ENCODE assay signal across 15 cellular contexts in genomic region chr5:135393229-135393628, GRCh38. TPM values are rescaled to one million over a fixed set of nuclear protein-coding genes. Genes with fewer than 3 reads are reported as not detected.
A peak's percentile ranks its signal among the peaks of the same experiment; 100 is the strongest.
DNase-seq lines count a peak whose midpoint lies in the region.
"Had no signal": no experiment of that assay in that cellular context is flagged by ENCODE, and none has a peak within 500 bp of the region (broad histone marks: within the 10 kb centered on the region; RNA-seq: fewer than 3 reads in every experiment).

No MANE protein-coding gene starts in this region.

- no peak overlapping the region for H3K4me3 ChIP-seq in skeletal muscle tissue (ENCODE audit: low read length in 3 of 3)
- H3K4me3 ChIP-seq: coronary artery, thyroid gland had no signal

- peaks cover 40% of the 10 kb centered on the region for H3K36me3 Mint-ChIP-seq in T-helper 2 cell treated with Interferon-gamma antibody and Interleukin-4, amounts not matched to agents 5 μg/mL and 100 μg/mL, for 36 hours (ENCODE audit: low read depth)

- H3K4me1 ChIP-seq in skeletal muscle tissue (ENCODE audit: control insufficient read depth in 3 of 3, insufficient read depth in 3 of 3, low read length in 3 of 3) = peaks cover 49 to 84% (median 57%) of the 10 kb centered on the region in 3 donors

- no peaks in the 10 kb centered on the region for H3K9me3 ChIP-seq in skeletal muscle tissue (ENCODE audit: control insufficient read depth in 3 of 3, low read length in 3 of 3)
- H3K9me3 ChIP-seq: thyroid gland had no signal

- no peaks in the 10 kb centered on the region for H3K27me3 ChIP-seq in skeletal muscle tissue (ENCODE audit: control insufficient read depth in 3 of 3, insufficient read depth in 3 of 3, low read length in 3 of 3)
- H3K27me3 ChIP-seq: thyroid gland had no signal

- no peaks in the 10 kb centered on the region for H3K9me3 Mint-ChIP-seq in T-helper 2 cell treated with Interferon-gamma antibody and Interleukin-4, amounts not matched to agents 5 μg/mL and 100 μg/mL, for 36 hours

- H3K36me3 ChIP-seq in skeletal muscle tissue (ENCODE audit: control insufficient read depth in 3 of 3, insufficient read depth in 3 of 3, low read length in 3 of 3) = peaks cover 5 to 9% (median 7%) of the 10 kb centered on the region in 3 donors

- H3K4me1 Mint-ChIP-seq in T-helper 2 cell treated with Interferon-gamma antibody and Interleukin-4, amounts not matched to agents 5 μg/mL and 100 μg/mL, for 36 hours (ENCODE audit: low read depth) = peaks cover 64% of the 10 kb centered on the region

- no peaks in the 10 kb centered on the region for H3K27me3 Mint-ChIP-seq in T-helper 2 cell treated with Interferon-gamma antibody and Interleukin-4, amounts not matched to agents 5 μg/mL and 100 μg/mL, for 36 hours (ENCODE audit: low read depth)

- H3K27ac Mint-ChIP-seq in T-helper 2 cell treated with Interferon-gamma antibody and Interleukin-4, amounts not matched to agents 5 μg/mL and 100 μg/mL, for 36 hours = peak overlapping the region; percentile 18

- H3K4me3 Mint-ChIP-seq in T-helper 2 cell treated with Interferon-gamma antibody and Interleukin-4, amounts not matched to agents 5 μg/mL and 100 μg/mL, for 36 hours = no peak overlapping the region

- H3K27ac ChIP-seq in skeletal muscle tissue (ENCODE audit: low read depth, low read length) = peak overlapping the region; percentile 5
- H3K27ac ChIP-seq: 22Rv1, thyroid gland had no signal

- H3K9ac ChIP-seq in skeletal muscle tissue (ENCODE audit: low read depth in 1 of 3, low read length in 3 of 3) = no peak overlapping the region

- DNase-seq in T-helper 2 cell treated with Interferon-gamma antibody and Interleukin-4, amounts not matched to agents 5 μg/mL and 100 μg/mL, for 36 hours (ENCODE audit: low spot score) = no peak
- DNase-seq in T-helper 2 cell (no peak), OCI-M1 (lab: John Stamatoyannopoulos, UW) (peak; percentile 75), islet precursor cell (peak; percentile 33), activated gamma-delta T cell (lab: John Stamatoyannopoulos, UW) (no peak), NCI-H2196 (lab: John Stamatoyannopoulos, UW; ENCODE audit: unreplicated experiment) (no peak)
- DNase-seq in activated effector memory CD4-positive, alpha-beta T cell treated with anti-CD3 and anti-CD28 coated beads, Interleukin-2, amount 50 U/mL, for 16 hours = no peak
- DNase-seq: Calu3, T-helper 9 cell, thyroid gland had no signal

RNA-seq across cellular contexts. Expression of gene MACROH2A1, which starts 5.8 kb away (rescaled TPM):
- 86.1 TPM for total RNA-seq in skeletal muscle tissue

RNA-seq across cellular contexts. Expression of gene DCANP1, which starts 53.9 kb away (rescaled TPM):
- not detected for total RNA-seq in skeletal muscle tissue
- total RNA-seq: Calu3, LHCN-M2, myocyte, thyroid gland had no signal

RNA-seq across cellular contexts. Expression of gene TIFAB, which starts 58.9 kb away (rescaled TPM):
- total RNA-seq in skeletal muscle tissue = 0.52 TPM
- total RNA-seq: Calu3, LHCN-M2, myocyte, thyroid gland had no signal

Comparison
In these comparisons a context has a peak if more than half of its experiments do, and no peak if none do; other contexts are left out.
1. DNase-seq: peak in OCI-M1 (single experiment) and islet precursor cell (single experiment); none in T-helper 2 cell treated with Interferon-gamma antibody and Interleukin-4, amounts not matched to agents 5 μg/mL and 100 μg/mL, for 36 hours (single experiment), T-helper 2 cell (0 of 5), activated effector memory CD4-positive, alpha-beta T cell treated with anti-CD3 and anti-CD28 coated beads, Interleukin-2, amount 50 U/mL, for 16 hours (single experiment), activated gamma-delta T cell (single experiment) and NCI-H2196 (single experiment).